Comparison of ENCODE assay signal across 15 cellular contexts in genomic region chr15:42450434-42450790, GRCh38. TPM values are rescaled to one million over a fixed set of nuclear protein-coding genes. Genes with fewer than 3 reads are reported as not detected.
DNase-seq lines count a peak whose midpoint lies in the region; ATAC-seq and TF ChIP-seq lines count a peak whose summit lies in the region.
"Had no signal": no experiment of that assay in that cellular context is flagged by ENCODE, and none has a peak within 500 bp of the region (broad histone marks: within the 10 kb centered on the region; RNA-seq: fewer than 3 reads in every experiment).

No MANE protein-coding gene starts in this region.

- H4K20me1 ChIP-seq in OCI-LY7 (ENCODE audit: insufficient read depth, low read length): no peaks in the 10 kb centered on the region

- H3K4me3 ChIP-seq in OCI-LY7 (ENCODE audit: low read depth, low read length, poor library complexity, severe bottlenecking) (no peak overlapping the region), lung (no peak overlapping the region), upper lobe of left lung (no peak overlapping the region)

- H3K27me3 ChIP-seq in lung (ENCODE audit: control insufficient read depth, insufficient read depth): no peaks in the 10 kb centered on the region
- H3K27me3 ChIP-seq in upper lobe of left lung: no peaks in the 10 kb centered on the region

- H3K4me1 Mint-ChIP-seq in activated T-cell treated with anti-CD3 and anti-CD28 coated beads, Interleukin-2, amount 50 U/mL, for 72 hours (ENCODE audit: low read depth): peaks cover 6% of the 10 kb centered on the region
- H3K4me1 Mint-ChIP-seq in activated T-cell treated with anti-CD3 and anti-CD28 coated beads, Interleukin-2, amount 50 U/mL, for 24 hours (ENCODE audit: low read depth): no peaks in the 10 kb centered on the region

- H3K4me3 Mint-ChIP-seq in activated T-cell treated with anti-CD3 and anti-CD28 coated beads, Interleukin-2, amount 50 U/mL, for 72 hours: no peak overlapping the region
- H3K4me3 Mint-ChIP-seq in activated T-cell treated with anti-CD3 and anti-CD28 coated beads, Interleukin-2, amount 50 U/mL, for 24 hours: no peak overlapping the region
- H3K4me3 Mint-ChIP-seq: CD4-positive, alpha-beta T cell had no signal

- 69 to 85% methylated on average over 4 of the region's 4 CpGs for WGBS in lung, 2 donors
- 60 to 73% methylated on average over 4 of the region's 4 CpGs for WGBS in upper lobe of left lung, 2 donors

- H3K9me3 Mint-ChIP-seq in activated T-cell treated with anti-CD3 and anti-CD28 coated beads, Interleukin-2, amount 50 U/mL, for 72 hours: no peaks in the 10 kb centered on the region
- H3K9me3 Mint-ChIP-seq in activated T-cell treated with anti-CD3 and anti-CD28 coated beads, Interleukin-2, amount 50 U/mL, for 24 hours: no peaks in the 10 kb centered on the region
- H3K9me3 Mint-ChIP-seq: CD4-positive, alpha-beta T cell had no signal

- peak overlapping the region; percentile 24 for H3K27ac Mint-ChIP-seq in activated T-cell treated with anti-CD3 and anti-CD28 coated beads, Interleukin-2, amount 50 U/mL, for 72 hours
- H3K27ac Mint-ChIP-seq in activated T-cell treated with anti-CD3 and anti-CD28 coated beads, Interleukin-2, amount 50 U/mL, for 24 hours: no peak overlapping the region
- H3K27ac Mint-ChIP-seq: CD4-positive, alpha-beta T cell had no signal

- peaks cover 14% of the 10 kb centered on the region; the same call in 1 of the 2 replicates for H3K79me2 ChIP-seq in OCI-LY7 (ENCODE audit: insufficient read depth, low read depth, low read length)

- no peak for TF ChIP-seq POLR2A in upper lobe of left lung (IDR thresholded peaks at IDR 0.05)

- no peaks in the 10 kb centered on the region for H3K27me3 Mint-ChIP-seq in activated T-cell treated with anti-CD3 and anti-CD28 coated beads, Interleukin-2, amount 50 U/mL, for 72 hours (ENCODE audit: low read depth)
- H3K27me3 Mint-ChIP-seq in activated T-cell treated with anti-CD3 and anti-CD28 coated beads, Interleukin-2, amount 50 U/mL, for 24 hours: no peaks in the 10 kb centered on the region
- H3K27me3 Mint-ChIP-seq: CD4-positive, alpha-beta T cell had no signal

- no peak for ATAC-seq in activated T-cell treated with anti-CD3 and anti-CD28 coated beads, Interleukin-2, amount 50 U/mL, for 72 hours (replicated peaks in 1 of 2)
- peak; percentile 49 for ATAC-seq in lung (ENCODE audit: insufficient read depth, low FRiP score)
- ATAC-seq in upper lobe of left lung (ENCODE audit: low FRiP score in 2 of 2): peak in 1 of 2 donors; percentile 15
- ATAC-seq in GM18502 (IDR thresholded peaks at IDR 0.05; ENCODE audit: poor library complexity, unreplicated experiment): no peak
- ATAC-seq: HCT116 had no signal

- intact Hi-C loops in OCI-LY7 (cut with micrococcal nuclease; ENCODE audit: unreplicated experiment): no loop called here

- H3K4me1 ChIP-seq in OCI-LY7 (ENCODE audit: insufficient read depth, low read length, poor library complexity, severe bottlenecking): peaks cover 21% of the 10 kb centered on the region
- peaks cover 0 to 14% of the 10 kb centered on the region in 2 donors for H3K4me1 ChIP-seq in lung (ENCODE audit: control insufficient read depth in 2 of 2, insufficient read depth in 2 of 2, low read length in 2 of 2)
- peaks cover 0 to 30% (median 8%) of the 10 kb centered on the region in 4 donors for H3K4me1 ChIP-seq in upper lobe of left lung

- POLR2A ChIA-PET in OCI-LY7 (lab: Charles Lee): no interaction called here

- CTCF ChIA-PET in OCI-LY7 (lab: Charles Lee; ENCODE audit: unreplicated experiment): no interaction called here

- no peak overlapping the region for H2AFZ ChIP-seq in OCI-LY7 (ENCODE audit: low read length)

- no peak for DNase-seq in activated T-cell treated with anti-CD3 and anti-CD28 coated beads, Interleukin-2, amount 50 U/mL, for 72 hours
- DNase-seq in activated T-cell treated with anti-CD3 and anti-CD28 coated beads, Interleukin-2, amount 50 U/mL, for 24 hours: no peak
- no peak for DNase-seq in OCI-LY7 (ENCODE audit: low spot score)
- no peak for DNase-seq in lung (ENCODE audit: low spot score)
- no peak for DNase-seq in upper lobe of left lung
- DNase-seq in AG08395 (ENCODE audit: low spot score): no peak
- DNase-seq: CD4-positive, alpha-beta T cell; DMS53; GOT3; KBM-7; MV-4-11; NCI-H1694 treated with DMSO at 0.1 percent for 48 hours; SIG-M5 had no signal

- H3K9me2 ChIP-seq in OCI-LY7 (ENCODE audit: insufficient read depth, low read length): no peaks in the 10 kb centered on the region

- no peaks in the 10 kb centered on the region for H3K9me3 ChIP-seq in OCI-LY7 (ENCODE audit: low read length)
- no peaks in the 10 kb centered on the region for H3K9me3 ChIP-seq in lung (ENCODE audit: control insufficient read depth in 2 of 2, insufficient read depth in 1 of 2, low read length in 1 of 2)
- H3K9me3 ChIP-seq in upper lobe of left lung: no peaks in the 10 kb centered on the region

- TF ChIP-seq EP300 in upper lobe of left lung (IDR thresholded peaks at IDR 0.05): peak in 1 of 4 donors; percentile 42

- TF ChIP-seq CTCF in OCI-LY7 (conservative IDR thresholded peaks at IDR 0.05; ENCODE audit: low read length): no peak
- no peak for TF ChIP-seq CTCF in lung (IDR thresholded peaks at IDR 0.05; ENCODE audit: control extremely low read depth, extremely low read depth)
- no peak for TF ChIP-seq CTCF in upper lobe of left lung (IDR thresholded peaks at IDR 0.05)

- no peak overlapping the region for H3K4me2 ChIP-seq in OCI-LY7 (ENCODE audit: low read length)

- TSS peak; percentile 63 for BruUV-seq in OCI-LY7 (replicated peaks; lab: Mats Ljungman, UMichigan)

- H3K27ac ChIP-seq in OCI-LY7 (ENCODE audit: low read depth, low read length, poor library complexity, severe bottlenecking): no peak overlapping the region
- peak overlapping the region in 1 of 2 donors; percentile 21 for H3K27ac ChIP-seq in lung (ENCODE audit: low read depth in 1 of 2, low read length in 1 of 2)
- H3K27ac ChIP-seq in upper lobe of left lung: peak overlapping the region; percentile 2 to 50 (median 20)

- H3K36me3 ChIP-seq in OCI-LY7 (ENCODE audit: insufficient read depth, low read length): peaks cover 79% of the 10 kb centered on the region
- peaks cover 23 to 39% of the 10 kb centered on the region in 2 donors for H3K36me3 ChIP-seq in lung (ENCODE audit: control insufficient read depth in 2 of 2, insufficient read depth in 2 of 2, low read length in 2 of 2)
- H3K36me3 ChIP-seq in upper lobe of left lung: peaks cover 13 to 71% (median 46%) of the 10 kb centered on the region in 4 donors

- peaks cover 8 to 14% of the 10 kb centered on the region in 2 donors for H3K36me3 Mint-ChIP-seq in activated T-cell treated with anti-CD3 and anti-CD28 coated beads, Interleukin-2, amount 50 U/mL, for 72 hours (ENCODE audit: insufficient read depth in 2 of 2)
- peaks cover 75% of the 10 kb centered on the region for H3K36me3 Mint-ChIP-seq in activated T-cell treated with anti-CD3 and anti-CD28 coated beads, Interleukin-2, amount 50 U/mL, for 24 hours (ENCODE audit: low read depth)

RNA-seq across cellular contexts. Expression of gene ZNF106, which starts 40.5 kb away (rescaled TPM):
- 10 to 100 TPM; 51.1 to 66.2 TPM for total RNA-seq in activated T-cell treated with anti-CD3 and anti-CD28 coated beads, Interleukin-2, amount 50 U/mL, for 72 hours
- 30.5 and 30.8 TPM in 2 replicates for total RNA-seq in OCI-LY7 (2014; rRNA removed; shearing (Covaris generic))
- total RNA-seq in OCI-LY7 (2022) (66.4 and 82.6 TPM in 2 replicates), lung (10 to 100 TPM; 63.6 to 67.5 TPM), upper lobe of left lung (100 to 1,000 TPM in 2 of 6 donors, 10 to 100 TPM in 4; 67.0 to 130 (median 93.0) TPM)
- polyA plus RNA-seq in lung: 10 to 100 TPM; 10.9 to 18.8 TPM

RNA-seq across cellular contexts. Expression of gene SNAP23, which starts 45.0 kb away (rescaled TPM):
- 10 to 100 TPM; 72.0 to 79.7 TPM for total RNA-seq in activated T-cell treated with anti-CD3 and anti-CD28 coated beads, Interleukin-2, amount 50 U/mL, for 72 hours
- total RNA-seq in OCI-LY7 (2014; rRNA removed; shearing (Covaris generic)): 19.9 and 49.1 TPM in 2 replicates
- total RNA-seq in OCI-LY7 (2022) (48.3 and 54.1 TPM in 2 replicates), lung (10 to 100 TPM; 59.3 to 96.0 TPM), upper lobe of left lung (100 to 1,000 TPM in 1 of 6 donors, 10 to 100 TPM in 5; 47.3 to 108 (median 63.7) TPM)
- 10 to 100 TPM; 58.2 to 66.5 TPM for polyA plus RNA-seq in lung
